In the genomic region with DNA sequence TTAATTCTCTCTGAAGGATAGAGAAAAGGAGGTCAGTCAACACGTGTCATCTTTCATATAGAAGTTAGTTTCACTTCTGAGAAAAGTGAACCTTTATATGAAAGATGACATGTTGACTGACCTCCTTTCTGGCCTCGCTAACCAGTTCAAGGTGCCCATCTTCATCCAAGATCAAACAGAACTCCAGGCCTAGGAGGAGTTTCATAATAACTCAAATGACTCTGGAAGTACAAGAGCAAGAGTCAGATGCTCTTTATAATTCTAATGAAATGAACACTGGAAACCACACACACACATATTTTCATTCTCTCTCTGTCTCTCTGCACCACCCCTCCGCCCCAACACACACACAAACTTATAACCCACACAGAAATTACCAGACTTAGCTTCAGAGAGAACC, we compare ENCODE assay signal across 8 cellular contexts. TPM values are rescaled to one million over a fixed set of nuclear protein-coding genes. Genes with fewer than 3 reads are reported as not detected.
DNase-seq lines count a peak whose midpoint lies in the region; ATAC-seq and TF ChIP-seq lines count a peak whose summit lies in the region.

No MANE protein-coding gene starts in this region.

- CTCF ChIA-PET in CD4-positive, alpha-beta T cell (lab: Charles Lee) = interaction anchor here (1.5 to 5.7 kb wide), 3 partner anchors 11 to 54 kb away, joined by 4 to 23 read pairs (median 6); no protein-coding TSS in a partner anchor

- peak overlapping the region; percentile 98 for H3K4me2 ChIP-seq in MM.1S (ENCODE audit: low read depth, low read length)
- no peak overlapping the region for H3K4me2 ChIP-seq in neural progenitor cell

- peak overlapping the region; percentile 95 for H3K27ac Mint-ChIP-seq in CD4-positive, alpha-beta T cell
- no peak overlapping the region for H3K27ac Mint-ChIP-seq in neural progenitor cell

- H2AFZ ChIP-seq in MM.1S (ENCODE audit: low read length) (peak overlapping the region; percentile 6; the same call in 1 of the 2 replicates), neural progenitor cell (replicated peaks) (no peak overlapping the region)

- peaks cover 25% of the 10 kb centered on the region for H3F3A ChIP-seq in MM.1S (ENCODE audit: insufficient read depth, low read length)
- H3F3A ChIP-seq in neural progenitor cell (ENCODE audit: low read depth) = no peaks in the 10 kb centered on the region

- H3K4me1 Mint-ChIP-seq in CD4-positive, alpha-beta T cell (ENCODE audit: low read depth) = peaks cover 93% of the 10 kb centered on the region
- no peaks in the 10 kb centered on the region for H3K4me1 Mint-ChIP-seq in neural progenitor cell

- peaks cover 100% of the 10 kb centered on the region for H3K79me2 ChIP-seq in MM.1S (ENCODE audit: low read length)
- no peaks in the 10 kb centered on the region for H3K79me2 ChIP-seq in neural progenitor cell (ENCODE audit: low read depth)

- H3K27ac ChIP-seq in CD4-positive, alpha-beta T cell (ENCODE audit: low read depth, low read length) = peak overlapping the region; percentile 70
- H3K27ac ChIP-seq in MM.1S (ENCODE audit: low read length) (peak overlapping the region; percentile 86), neural progenitor cell (no peak overlapping the region)

- no peaks in the 10 kb centered on the region for H3K27me3 Mint-ChIP-seq in CD4-positive, alpha-beta T cell
- no peaks in the 10 kb centered on the region for H3K27me3 Mint-ChIP-seq in neural progenitor cell (ENCODE audit: insufficient read depth, low read depth)

- H3K4me1 ChIP-seq in MM.1S (ENCODE audit: low read length) (peaks cover 42% of the 10 kb centered on the region), neural progenitor cell (no peaks in the 10 kb centered on the region)

- H3K4me3 ChIP-seq in MM.1S (ENCODE audit: low read length) (peak overlapping the region; percentile 54), neural progenitor cell (no peak overlapping the region)

- TF ChIP-seq CTCF in CD4-positive, alpha-beta T cell (IDR thresholded peaks at IDR 0.05) = no peak
- TF ChIP-seq CTCF in MM.1S (IDR thresholded peaks at IDR 0.05; ENCODE audit: low read length) = no peak
- no peak for TF ChIP-seq CTCF in neural progenitor cell (IDR thresholded peaks at IDR 0.05)

- H3K9me2 ChIP-seq in MM.1S (replicated peaks; ENCODE audit: insufficient read depth, low read length) = no peaks in the 10 kb centered on the region

- POLR2A ChIA-PET in CD4-positive, alpha-beta T cell (lab: Charles Lee) = interaction anchor here (0.7 to 20.5 kb wide), 12 partner anchors 7 to 86 kb away, joined by 3 to 754 read pairs (median 6); partner anchors contain the start of gene ANKRD44

- peaks cover 83% of the 10 kb centered on the region for H3K36me3 Mint-ChIP-seq in CD4-positive, alpha-beta T cell (ENCODE audit: low read depth)
- H3K36me3 Mint-ChIP-seq in neural progenitor cell = no peaks in the 10 kb centered on the region

- 0 out of 2 replicates have a peak, but pooled peaks cover 6% of the 10 kb centered on the region for H3K36me3 ChIP-seq in MM.1S (replicated peaks; ENCODE audit: insufficient read depth, low read length)
- H3K36me3 ChIP-seq in neural progenitor cell = no peaks in the 10 kb centered on the region

- H3K4me3 Mint-ChIP-seq in CD4-positive, alpha-beta T cell = peak overlapping the region; percentile 64
- H3K4me3 Mint-ChIP-seq in neural progenitor cell = no peak overlapping the region

- peak; percentile 40 for ATAC-seq in CD4-positive, alpha-beta T cell (ENCODE audit: poor library complexity)
- ATAC-seq in GM21381 (IDR thresholded peaks at IDR 0.05; ENCODE audit: unreplicated experiment) (peak; percentile 47), HG02571 (IDR thresholded peaks at IDR 0.05; ENCODE audit: unreplicated experiment) (no peak)

- intact Hi-C loops in CD4-positive, alpha-beta T cell (cut with DNase I, micrococcal nuclease) = loop anchor here (2.0 to 5.0 kb wide), 3 partner anchors 15 to 37 kb away; no protein-coding TSS in a partner anchor

- no peaks in the 10 kb centered on the region for H3K9me3 ChIP-seq in CD4-positive, alpha-beta T cell (ENCODE audit: control insufficient read depth, low read length)
- no peaks in the 10 kb centered on the region for H3K9me3 ChIP-seq in MM.1S (replicated peaks; ENCODE audit: insufficient read depth, low read length)
- H3K9me3 ChIP-seq in neural progenitor cell (ENCODE audit: low read depth) = no peaks in the 10 kb centered on the region

- DNase-seq in CD4-positive, alpha-beta T cell = no peak
- peak; percentile 70 for DNase-seq in MM.1S
- DNase-seq in fibroblast of peridontal ligament (ENCODE audit: extremely low read depth) = peak; percentile 29
- no peak for DNase-seq in NCI-H2107 (lab: John Stamatoyannopoulos, UW)
- DNase-seq in dedifferentiated amniotic fluid mesenchymal stem cell (ENCODE audit: extremely low spot score) = no peak
- no peak for DNase-seq in neural progenitor cell (ENCODE audit: low spot score)

- H3K9ac ChIP-seq in MM.1S (ENCODE audit: low read length) = peak overlapping the region; percentile 63
- no peak overlapping the region for H3K9ac ChIP-seq in neural progenitor cell

- peaks cover 7% of the 10 kb centered on the region for H3K9me3 Mint-ChIP-seq in CD4-positive, alpha-beta T cell
- H3K9me3 Mint-ChIP-seq in neural progenitor cell = peaks cover 2% of the 10 kb centered on the region

- H3K27me3 ChIP-seq in CD4-positive, alpha-beta T cell (ENCODE audit: control insufficient read depth, insufficient read depth, low read length) = no peaks in the 10 kb centered on the region
- H3K27me3 ChIP-seq in MM.1S (replicated peaks; ENCODE audit: insufficient read depth, low read length) (no peaks in the 10 kb centered on the region), neural progenitor cell (no peaks in the 10 kb centered on the region)

- no peaks in the 10 kb centered on the region for H4K20me1 ChIP-seq in MM.1S (ENCODE audit: insufficient read depth, low read length)
- H4K20me1 ChIP-seq in neural progenitor cell (ENCODE audit: low read depth) = no peaks in the 10 kb centered on the region

RNA-seq across cellular contexts. Expression of gene ANKRD44, which starts 16.3 kb away (rescaled TPM):
- total RNA-seq in CD4-positive, alpha-beta T cell = 100 to 1,000 TPM; 170 to 186 TPM
- 2.5 and 3.4 TPM in 2 replicates for total RNA-seq in neural progenitor cell (ENCODE audit: low replicate concordance)

Comparison
In these comparisons a context has a peak if more than half of its experiments do, and no peak if none do; other contexts are left out.
1. DNase-seq: peak in MM.1S (single experiment) and fibroblast of peridontal ligament (single experiment); none in CD4-positive, alpha-beta T cell (0 of 10), NCI-H2107 (single experiment), dedifferentiated amniotic fluid mesenchymal stem cell (single experiment) and neural progenitor cell (single experiment).
2. RNA of gene ANKRD44, which starts 16.3 kb away (total RNA-seq): 170 to 186 TPM in CD4-positive, alpha-beta T cell; 2.5 to 3.4 TPM in neural progenitor cell; every median in the first group is over 10 times any median in the second.